10 cellular contexts compared by ENCODE assay signal in genomic region chr3:53180305-53181023, GRCh38. TPM values are rescaled to one million over a fixed set of nuclear protein-coding genes. Genes with fewer than 3 reads are reported as not detected.
DNase-seq lines count a peak whose midpoint lies in the region; ATAC-seq and TF ChIP-seq lines count a peak whose summit lies in the region.
"Had no signal": no experiment of that assay in that cellular context is flagged by ENCODE, and none has a peak within 500 bp of the region (broad histone marks: within the 10 kb centered on the region; RNA-seq: fewer than 3 reads in every experiment).

No MANE protein-coding gene starts in this region.

- POLR2A ChIA-PET in naive thymus-derived CD4-positive, alpha-beta T cell (lab: Charles Lee): no interaction called here

- TF ChIP-seq CTCF in HL-60 (IDR thresholded peaks at IDR 0.05; ENCODE audit: insufficient read depth, low read length) (no peak), mesothelial cell of epicardium (IDR thresholded peaks at IDR 0.05; ENCODE audit: unreplicated experiment) (no peak)

- no peak overlapping the region for H3K27ac Mint-ChIP-seq in naive thymus-derived CD4-positive, alpha-beta T cell
- no peak overlapping the region for H3K27ac Mint-ChIP-seq in mesothelial cell of epicardium
- H3K27ac Mint-ChIP-seq: activated naive CD8-positive, alpha-beta T cell had no signal

- no peaks in the 10 kb centered on the region for H3K9me3 Mint-ChIP-seq in naive thymus-derived CD4-positive, alpha-beta T cell
- H3K9me3 Mint-ChIP-seq in mesothelial cell of epicardium: no peaks in the 10 kb centered on the region
- no peaks in the 10 kb centered on the region for H3K9me3 Mint-ChIP-seq in activated T-cell treated with anti-CD3 and anti-CD28 coated beads, Interleukin-2, amount 50 U/mL, for 4 hours

- peaks cover 0 to 10% (median 0%) of the 10 kb centered on the region in 7 donors for H3K4me1 Mint-ChIP-seq in naive thymus-derived CD4-positive, alpha-beta T cell
- H3K4me1 Mint-ChIP-seq in mesothelial cell of epicardium: no peaks in the 10 kb centered on the region
- H3K4me1 Mint-ChIP-seq in activated T-cell treated with anti-CD3 and anti-CD28 coated beads, Interleukin-2, amount 50 U/mL, for 4 hours (ENCODE audit: low read depth): no peaks in the 10 kb centered on the region

- H3K9me3 ChIP-seq in naive thymus-derived CD4-positive, alpha-beta T cell (ENCODE audit: control insufficient read depth in 2 of 3, low read length in 3 of 3): no peaks in the 10 kb centered on the region
- H3K9me3 ChIP-seq: gastrocnemius medialis had no signal

- no peak overlapping the region for H3K4me3 Mint-ChIP-seq in naive thymus-derived CD4-positive, alpha-beta T cell
- no peak overlapping the region for H3K4me3 Mint-ChIP-seq in mesothelial cell of epicardium
- no peak overlapping the region for H3K4me3 Mint-ChIP-seq in activated T-cell treated with anti-CD3 and anti-CD28 coated beads, Interleukin-2, amount 50 U/mL, for 4 hours
- H3K4me3 Mint-ChIP-seq: activated naive CD8-positive, alpha-beta T cell had no signal

- DNase-seq in HL-60 (ENCODE audit: low read depth in 1 of 2, low spot score in 1 of 2) (no peak), mesothelial cell of epicardium (ENCODE audit: low spot score in 2 of 2, unreplicated experiment in 2 of 2) (no peak), RKO (ENCODE audit: low spot score) (no peak)
- no peak for DNase-seq in naive thymus-derived CD4-positive, alpha-beta T cell
- no peak for DNase-seq in stimulated activated naive CD4-positive, alpha-beta T cell treated with Interleukin-2 at 50 U/mL for 16 hours (lab: John Stamatoyannopoulos, UW)
- no peak for DNase-seq in activated T-cell treated with anti-CD3 and anti-CD28 coated beads, Interleukin-2, amount 50 U/mL, for 4 hours
- DNase-seq: gastrocnemius medialis had no signal

- peak overlapping the region; percentile 22 for H3K27ac ChIP-seq in HL-60 (replicated peaks)
- H3K27ac ChIP-seq in naive thymus-derived CD4-positive, alpha-beta T cell (ENCODE audit: low read depth, low read length): no peak overlapping the region
- H3K27ac ChIP-seq: gastrocnemius medialis had no signal

- ATAC-seq in GM18858 (IDR thresholded peaks at IDR 0.05; ENCODE audit: unreplicated experiment) (peak; percentile 90), GM21786 (IDR thresholded peaks at IDR 0.05; ENCODE audit: unreplicated experiment) (peak; percentile 93)
- ATAC-seq in naive thymus-derived CD4-positive, alpha-beta T cell: peak; percentile 78
- ATAC-seq in activated T-cell treated with anti-CD3 and anti-CD28 coated beads, Interleukin-2, amount 50 U/mL, for 4 hours: no peak
- ATAC-seq: gastrocnemius medialis had no signal

- no peaks in the 10 kb centered on the region for H3K4me1 ChIP-seq in naive thymus-derived CD4-positive, alpha-beta T cell (ENCODE audit: control insufficient read depth in 2 of 2, insufficient read depth in 2 of 2, low read length in 2 of 2)
- H3K4me1 ChIP-seq: gastrocnemius medialis had no signal

- no peaks in the 10 kb centered on the region for H3K27me3 ChIP-seq in HL-60 (ENCODE audit: insufficient read depth, poor library complexity, severe bottlenecking)
- H3K27me3 ChIP-seq in naive thymus-derived CD4-positive, alpha-beta T cell (ENCODE audit: control insufficient read depth in 2 of 2, insufficient read depth in 2 of 2, low read length in 2 of 2): no peaks in the 10 kb centered on the region
- H3K27me3 ChIP-seq: gastrocnemius medialis had no signal

- intact Hi-C loops in naive thymus-derived CD4-positive, alpha-beta T cell (cut with micrococcal nuclease): no loop called here

- H3K4me3 ChIP-seq in HL-60 (replicated peaks; ENCODE audit: insufficient read depth, low read length): no peak overlapping the region
- no peak overlapping the region for H3K4me3 ChIP-seq in naive thymus-derived CD4-positive, alpha-beta T cell (ENCODE audit: low read length)
- H3K4me3 ChIP-seq: gastrocnemius medialis had no signal

- CTCF ChIA-PET in naive thymus-derived CD4-positive, alpha-beta T cell (lab: Charles Lee): no interaction called here

- peaks cover 0 to 65% (median 0%) of the 10 kb centered on the region in 3 experiments for H3K36me3 ChIP-seq in naive thymus-derived CD4-positive, alpha-beta T cell (ENCODE audit: control insufficient read depth in 2 of 3, insufficient read depth in 3 of 3, low read length in 3 of 3)
- H3K36me3 ChIP-seq: gastrocnemius medialis had no signal

- H3K27me3 Mint-ChIP-seq in naive thymus-derived CD4-positive, alpha-beta T cell: no peaks in the 10 kb centered on the region
- no peaks in the 10 kb centered on the region for H3K27me3 Mint-ChIP-seq in mesothelial cell of epicardium (ENCODE audit: low read depth)
- no peaks in the 10 kb centered on the region for H3K27me3 Mint-ChIP-seq in activated T-cell treated with anti-CD3 and anti-CD28 coated beads, Interleukin-2, amount 50 U/mL, for 4 hours (ENCODE audit: low read depth)
- H3K27me3 Mint-ChIP-seq: activated naive CD8-positive, alpha-beta T cell had no signal

- peaks cover 0 to 34% (median 5%) of the 10 kb centered on the region in 5 donors for H3K36me3 Mint-ChIP-seq in naive thymus-derived CD4-positive, alpha-beta T cell
- H3K36me3 Mint-ChIP-seq in mesothelial cell of epicardium: peaks cover 11% of the 10 kb centered on the region
- peaks cover 24% of the 10 kb centered on the region for H3K36me3 Mint-ChIP-seq in activated T-cell treated with anti-CD3 and anti-CD28 coated beads, Interleukin-2, amount 50 U/mL, for 4 hours (ENCODE audit: insufficient read depth)

RNA-seq across cellular contexts. Expression of gene PRKCD, which starts 19.5 kb away (rescaled TPM):
- 10 to 100 TPM; 10.2 to 72.8 (median 18.7) TPM for total RNA-seq in naive thymus-derived CD4-positive, alpha-beta T cell
- 10 to 100 TPM in 1 of 2 donors, 1 to 10 TPM in 1; 7.7 to 17.5 TPM for polyA plus RNA-seq in naive thymus-derived CD4-positive, alpha-beta T cell
- total RNA-seq in mesothelial cell of epicardium: 15.2 to 17.0 TPM (median 16.1 TPM) in 3 replicates
- 10 to 100 TPM; 15.7 to 24.3 (median 19.1) TPM for total RNA-seq in activated T-cell treated with anti-CD3 and anti-CD28 coated beads, Interleukin-2, amount 50 U/mL, for 4 hours

RNA-seq across cellular contexts. Expression of gene RFT1, which starts 50.2 kb away (rescaled TPM):
- 10 to 100 TPM; 16.0 to 32.0 (median 26.0) TPM for total RNA-seq in naive thymus-derived CD4-positive, alpha-beta T cell
- polyA plus RNA-seq in naive thymus-derived CD4-positive, alpha-beta T cell: 10 to 100 TPM; 22.9 to 24.1 TPM
- total RNA-seq in mesothelial cell of epicardium: 27.7 to 30.4 TPM (median 28.3 TPM) in 3 replicates
- total RNA-seq in activated T-cell treated with anti-CD3 and anti-CD28 coated beads, Interleukin-2, amount 50 U/mL, for 4 hours: 10 to 100 TPM; 43.6 to 45.1 (median 44.3) TPM

Comparison
In these comparisons a context has a peak if more than half of its experiments do, and no peak if none do; other contexts are left out.
1. ATAC-seq: peak in GM18858 (single experiment), GM21786 (single experiment) and naive thymus-derived CD4-positive, alpha-beta T cell (single experiment); none in activated T-cell treated with anti-CD3 and anti-CD28 coated beads, Interleukin-2, amount 50 U/mL, for 4 hours (0 of 2).